Comparison of ENCODE assay signal across 17 cellular contexts in the genomic region with DNA sequence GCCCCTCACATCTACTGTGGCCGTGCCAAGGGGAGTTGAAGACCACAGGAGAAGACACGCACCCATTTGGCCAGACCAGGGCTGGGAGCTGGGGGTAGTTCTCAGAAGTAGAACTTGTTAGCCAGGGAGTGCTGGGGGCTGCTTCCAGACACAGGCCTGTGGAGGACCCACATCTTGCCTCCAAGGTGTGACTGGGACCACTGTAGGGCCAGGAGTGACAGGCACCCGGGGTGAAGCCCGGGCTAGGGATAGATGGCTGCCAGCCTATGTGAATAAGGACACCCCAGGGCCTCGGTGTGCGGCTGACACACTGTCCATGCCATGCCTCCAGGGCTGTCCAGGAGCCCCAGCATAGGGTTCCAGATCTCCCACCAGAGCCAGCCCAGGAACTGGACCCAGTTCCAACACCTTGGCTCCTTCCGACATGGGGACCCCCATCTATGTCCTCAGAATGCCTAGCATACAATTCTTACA. TPM values are rescaled to one million over a fixed set of nuclear protein-coding genes. Genes with fewer than 3 reads are reported as not detected.
DNase-seq lines count a peak whose midpoint lies in the region; ATAC-seq, FAIRE-seq and TF ChIP-seq lines count a peak whose summit lies in the region.
"Had no signal": no experiment of that assay in that cellular context is flagged by ENCODE, and none has a peak within 500 bp of the region (broad histone marks: within the 10 kb centered on the region; RNA-seq: fewer than 3 reads in every experiment).

No MANE protein-coding gene starts in this region.

- no peak overlapping the region for H2BK5ac ChIP-seq in H1 (ENCODE audit: low read depth, low read length)

- H4K91ac ChIP-seq in H1 (replicated peaks; ENCODE audit: insufficient read length, low read length): no peak overlapping the region

- no peak overlapping the region for H3K56ac ChIP-seq in H1 (replicated peaks; ENCODE audit: insufficient read length, low read depth, low read length)

- no peak overlapping the region for H2BK20ac ChIP-seq in H1 (ENCODE audit: low read length)

- H4K8ac ChIP-seq in H1 (ENCODE audit: extremely low read depth, insufficient read depth, low read length): no peak overlapping the region

- TF ChIP-seq CTCF in left ventricle myocardium inferior (IDR thresholded peaks at IDR 0.05; ENCODE audit: borderline replicate concordance) (no peak), H1 (IDR thresholded peaks at IDR 0.05; ENCODE audit: control extremely low read depth in 1 of 3, insufficient read depth in 1 of 3, low read depth in 1 of 3, low read length in 3 of 3) (no peak)

- H2BK120ac ChIP-seq in H1 (replicated peaks; ENCODE audit: low read depth, low read length): no peak overlapping the region

- no peaks in the 10 kb centered on the region for H3K36me3 ChIP-seq in left ventricle myocardium inferior
- H3K36me3 ChIP-seq in H1 (ENCODE audit: control insufficient read depth in 2 of 4, insufficient read depth in 4 of 4, low read length in 3 of 4): no peaks in the 10 kb centered on the region
- H3K36me3 ChIP-seq in mucosa of rectum (ENCODE audit: control insufficient read depth in 2 of 2, insufficient read depth in 2 of 2, low read length in 2 of 2): no peaks in the 10 kb centered on the region

- POLR2A ChIA-PET in H1 (lab: Charles Lee; ENCODE audit: partially characterized antibody): interaction anchor here (1.1 kb wide), 1 partner anchor 10 kb away, joined by 3 read pairs; no protein-coding TSS in a partner anchor

- H3K27ac ChIP-seq in left ventricle myocardium inferior (replicated peaks) (peak overlapping the region; percentile 72), H1 (ENCODE audit: low read depth, low read length) (no peak overlapping the region), mucosa of rectum (ENCODE audit: low read depth in 2 of 2, low read length in 2 of 2) (peak overlapping the region; percentile 32 to 81)

- H3K27me3 ChIP-seq in left ventricle myocardium inferior (ENCODE audit: low read depth) (peaks cover 52% of the 10 kb centered on the region), H1 (replicated peaks in 1 of 4; ENCODE audit: control insufficient read depth in 3 of 4, extremely low read depth in 1 of 4, insufficient read depth in 3 of 4, low read length in 3 of 4) (peaks cover 5 to 35% (median 27%) of the 10 kb centered on the region in 4 experiments), mucosa of rectum (ENCODE audit: control insufficient read depth in 2 of 2, insufficient read depth in 2 of 2, low read length in 2 of 2) (peaks cover 0 to 8% of the 10 kb centered on the region in 2 donors)

- H3K79me2 ChIP-seq in H1 (ENCODE audit: control insufficient read depth in 1 of 2, insufficient read depth in 2 of 2, low read length in 2 of 2): no peaks in the 10 kb centered on the region

- peak overlapping the region; percentile 75 for H3K4me3 ChIP-seq in left ventricle myocardium inferior
- H3K4me3 ChIP-seq in H1 (ENCODE audit: extremely low read depth in 1 of 4, insufficient read depth in 2 of 4, low read depth in 3 of 4, low read length in 4 of 4): no peak overlapping the region
- no peak overlapping the region for H3K4me3 ChIP-seq in mucosa of rectum (ENCODE audit: low read length in 2 of 2)

- no peak overlapping the region for H4K5ac ChIP-seq in H1 (ENCODE audit: insufficient read length, low read depth, low read length)

- H2AFZ ChIP-seq in H1 (ENCODE audit: low read length): no peak overlapping the region

- H3K4me2 ChIP-seq in H1 (ENCODE audit: insufficient read depth in 1 of 2, low read depth in 2 of 2, low read length in 2 of 2): no peak overlapping the region

- DNase-seq in left ventricle myocardium inferior (no peak), left cardiac atrium (no peak), H1 (ENCODE audit: low read depth in 1 of 2, low spot score in 2 of 2) (no peak), Kasumi-1 (lab: John Stamatoyannopoulos, UW) (no peak), HCEC 1CT (no peak)
- no peak for DNase-seq in activated CD4-positive, alpha-beta T cell treated with anti-CD3 and anti-CD28 coated beads, Interleukin-2, amount 50 U/mL, for 48 hours
- DNase-seq: DMS 273 treated with DMSO at 0.1 percent for 48 hours; effector memory CD8-positive, alpha-beta T cell; kidney glomerular epithelial cell; NCI-H2029 treated with DMSO at 0.1 percent for 48 hours; retina; T1000 had no signal

- no peak for ATAC-seq in left cardiac atrium
- no peak for ATAC-seq in HG03571 (IDR thresholded peaks at IDR 0.05; ENCODE audit: unreplicated experiment)
- ATAC-seq: effector memory CD8-positive, alpha-beta T cell had no signal

- TF ChIP-seq RAD21 in H1 (IDR thresholded peaks at IDR 0.05 in 1 of 2, conservative IDR thresholded peaks at IDR 0.05 in 1 of 2; ENCODE audit: low read depth in 2 of 2, low read length in 2 of 2): no peak

- no peak overlapping the region for H3K9ac ChIP-seq in H1 (replicated peaks in 1 of 4; ENCODE audit: extremely low read depth in 1 of 4, low read depth in 3 of 4, low read length in 3 of 4)
- H3K9ac ChIP-seq in mucosa of rectum (ENCODE audit: low read depth in 1 of 2, low read length in 2 of 2): peak overlapping the region in 1 of 2 donors; percentile 60

- H2BK12ac ChIP-seq in H1 (ENCODE audit: low read depth, low read length): no peak overlapping the region

- no peak overlapping the region for H2AK5ac ChIP-seq in H1 (ENCODE audit: low read depth, low read length)

- no peak for FAIRE-seq in H1 (lab: Jason Lieb, UNC)
- FAIRE-seq: A204.1, H54 had no signal

- H3K79me1 ChIP-seq in H1 (ENCODE audit: low read depth, low read length): no peaks in the 10 kb centered on the region

- TF ChIP-seq EP300 in H1 (IDR thresholded peaks at IDR 0.05; ENCODE audit: borderline replicate concordance in 1 of 2, low read depth in 2 of 2, low read length in 2 of 2): no peak

- intact Hi-C loops in left ventricle myocardium inferior (cut with micrococcal nuclease): no loop called here
- intact Hi-C loops in left cardiac atrium (cut with DNase I): no loop called here

- H3K23me2 ChIP-seq in H1 (ENCODE audit: low read depth, low read length): peaks cover 2% of the 10 kb centered on the region; the same call in 1 of the 2 replicates

- H3K4me1 ChIP-seq in left ventricle myocardium inferior (peaks cover 48% of the 10 kb centered on the region), H1 (replicated peaks in 1 of 4; ENCODE audit: control insufficient read depth in 3 of 4, insufficient read depth in 4 of 4, low read length in 3 of 4) (peaks cover 0 to 9% (median 2%) of the 10 kb centered on the region in 4 experiments; a peak in 2 of 7 replicates), mucosa of rectum (ENCODE audit: control insufficient read depth in 2 of 2, insufficient read depth in 2 of 2, low read length in 2 of 2) (peaks cover 4 to 17% of the 10 kb centered on the region in 2 donors)

- no peak for TF ChIP-seq POLR2A in H1 (IDR thresholded peaks at IDR 0.05; ENCODE audit: control extremely low read depth in 1 of 2, low read depth in 2 of 2, low read length in 2 of 2)

- H3K23ac ChIP-seq in H1 (ENCODE audit: insufficient read length): no peak overlapping the region

- CTCF ChIA-PET in H1 (lab: Charles Lee; ENCODE audit: partially characterized antibody): interaction anchor here (1.2 to 3.0 kb wide), 2 partner anchors 62 to 65 kb away, joined by 3 to 7 read pairs; no protein-coding TSS in a partner anchor

- no peak overlapping the region for H3K4ac ChIP-seq in H1 (replicated peaks; ENCODE audit: insufficient read length, low read depth, low read length)

- 0 out of 2 replicates have a peak overlapping the region, but pooled peaks have one; percentile 81 for H2BK15ac ChIP-seq in H1 (ENCODE audit: low read length)

- WGBS in H1 (ENCODE audit: extremely low coverage in 1 of 2, insufficient coverage in 1 of 2, insufficient read length in 1 of 2, insufficient replicate concordance in 2 of 2, low coverage in 1 of 2, low lambda C conversion rate in 2 of 2, missing lambda C conversion rate in 1 of 2), 2 experiments: 93% methylated on average over 7 of the region's 7 CpGs; no CpG with 5 or more reads in 1 of the 2 experiments

- H3K18ac ChIP-seq in H1 (ENCODE audit: extremely low read depth, low read length): no peak overlapping the region

- H3K14ac ChIP-seq in H1 (ENCODE audit: insufficient read length): no peak overlapping the region

- H3K9me3 ChIP-seq in left ventricle myocardium inferior (replicated peaks) (peaks cover 7% of the 10 kb centered on the region), H1 (ENCODE audit: insufficient read depth in 2 of 2, low read depth in 1 of 2, low read length in 1 of 2) (peaks cover 0 to 7% of the 10 kb centered on the region in 2 experiments; a peak in 2 of 4 replicates), mucosa of rectum (ENCODE audit: control insufficient read depth in 2 of 2, low read length in 2 of 2) (peaks cover 0 to 2% of the 10 kb centered on the region in 2 donors)

- H4K20me1 ChIP-seq in H1 (replicated peaks in 1 of 2; ENCODE audit: control insufficient read depth in 1 of 2, insufficient read depth in 2 of 2, low read length in 2 of 2): peaks cover 0 to 2% of the 10 kb centered on the region in 2 experiments

TF ChIP-seq in H1, 55 proteins besides CTCF, POLR2A, EP300 and RAD21 (continues in another document):
- no peak for TF ChIP-seq CBX8 (IDR thresholded peaks at IDR 0.05; ENCODE audit: borderline replicate concordance, low read depth, low read length)
- no peak for TF ChIP-seq BACH1 (IDR thresholded peaks at IDR 0.05; ENCODE audit: low read length)

RNA-seq across cellular contexts. Expression of a gene that starts 1.8 kb away (rescaled TPM):
- 8.9 TPM for total RNA-seq in left ventricle myocardium inferior
- 10 to 100 TPM in 1 of 2 donors, 1 to 10 TPM in 1; 5.6 to 21.0 TPM for total RNA-seq in left cardiac atrium
- total RNA-seq in H1 (2021; fragmentation: NEBNext Ultra II Directional; extraction: Animal tissue kit (Norgen Biotek cat#: 25700)): 1.6 and 2.2 TPM in 2 replicates
- polyA plus RNA-seq in H1 (2011; rRNA removed): 2.0 and 3.3 TPM in 2 replicates
- polyA plus RNA-seq in H1 (2011; cell fraction: cytosol; rRNA removed): 2.2 TPM
- 5.8 TPM for polyA plus RNA-seq in H1 (2011; cell fraction: nucleus; rRNA removed)
- 1.6 to 3.7 TPM (median 2.2 TPM) in 4 replicates for polyA plus RNA-seq in H1 (2012, experiment 1 of 2)
- polyA plus RNA-seq in H1 (2012, experiment 2 of 2): 1.4 TPM
- polyA plus RNA-seq in H1 (2013, experiment 1 of 2): 5.2 TPM
- 3.8 TPM for polyA plus RNA-seq in H1 (2013, experiment 2 of 2)
- polyA minus RNA-seq in H1 (2011; rRNA and poly(A)+ RNA removed): 1.6 and 2.5 TPM in 2 replicates
- polyA minus RNA-seq in H1 (2011; cell fraction: cytosol; rRNA and poly(A)+ RNA removed): 1.5 TPM
- 1.9 TPM for polyA minus RNA-seq in H1 (2011; cell fraction: nucleus; rRNA and poly(A)+ RNA removed)

RNA-seq across cellular contexts. Expression of a gene that starts 36.8 kb away (rescaled TPM):
- total RNA-seq in left ventricle myocardium inferior: 0.27 TPM
- total RNA-seq in left cardiac atrium: under 1 TPM; 0.16 to 0.56 TPM
- 0.35 and 0.38 TPM in 2 replicates for total RNA-seq in H1 (2021; fragmentation: NEBNext Ultra II Directional; extraction: Animal tissue kit (Norgen Biotek cat#: 25700))
- polyA plus RNA-seq in H1 (2011; rRNA removed): 0.80 and 1.6 TPM in 2 replicates
- polyA plus RNA-seq in H1 (2011; cell fraction: cytosol; rRNA removed): 0.57 TPM
- 0.61 TPM for polyA plus RNA-seq in H1 (2011; cell fraction: nucleus; rRNA removed)
- 0.25 to 0.88 TPM (median 0.68 TPM) in 3 of 4 replicates, not detected in the other for polyA plus RNA-seq in H1 (2012, experiment 1 of 2)
- 0.43 TPM for polyA plus RNA-seq in H1 (2012, experiment 2 of 2)
- 0.28 TPM for polyA plus RNA-seq in H1 (2013, experiment 1 of 2)
- polyA plus RNA-seq in H1 (2013, experiment 2 of 2): 0.40 TPM
- polyA minus RNA-seq in H1 (2011; rRNA and poly(A)+ RNA removed): not detected in 2 replicates
- polyA minus RNA-seq in H1 (2011; cell fraction: cytosol; rRNA and poly(A)+ RNA removed): not detected
- 0.60 TPM for polyA minus RNA-seq in H1 (2011; cell fraction: nucleus; rRNA and poly(A)+ RNA removed)
- total RNA-seq: aorta had no signal
